12 cellular contexts compared by ENCODE assay signal in genomic region chr1:214404154-214404553, GRCh38.
DNase-seq lines count a peak whose midpoint lies in the region; FAIRE-seq and TF ChIP-seq lines count a peak whose summit lies in the region.
"Had no signal": no experiment of that assay in that cellular context is flagged by ENCODE, and none has a peak within 500 bp of the region (broad histone marks: within the 10 kb centered on the region; RNA-seq: fewer than 3 reads in every experiment).

No MANE protein-coding gene starts in this region.

- no peak overlapping the region for H3K4me3 ChIP-seq in breast epithelium
- H3K4me3 ChIP-seq in astrocyte (ENCODE audit: insufficient read depth, low read depth, low read length): peak overlapping the region; percentile 35
- no peak overlapping the region for H3K4me3 ChIP-seq in subcutaneous abdominal adipose tissue (ENCODE audit: low read depth in 1 of 5, low read length in 5 of 5)

- peak overlapping the region; percentile 79 for H3K4me2 ChIP-seq in astrocyte (ENCODE audit: low read length)

- H3K9ac ChIP-seq in astrocyte (ENCODE audit: low read length) (peak overlapping the region; percentile 52), subcutaneous abdominal adipose tissue (ENCODE audit: low read length in 5 of 5) (no peak overlapping the region)

- H3K79me2 ChIP-seq in astrocyte (ENCODE audit: insufficient read depth, low read length): peaks cover 48% of the 10 kb centered on the region

- peak overlapping the region; percentile 20 for H3K27ac Mint-ChIP-seq in MCF 10A (ENCODE audit: low read depth, unreplicated experiment)
- H3K27ac Mint-ChIP-seq in astrocyte (ENCODE audit: unreplicated experiment): peak overlapping the region; percentile 98
- H3K27ac Mint-ChIP-seq: B cell had no signal

- H3K27ac ChIP-seq in breast epithelium (peak overlapping the region in 1 of 2 donors; percentile 28), astrocyte (ENCODE audit: low read depth, low read length) (peak overlapping the region; percentile 79), subcutaneous abdominal adipose tissue (ENCODE audit: low read depth, low read length) (peak overlapping the region; percentile 48)

- no TSS peak for BruUV-seq in MCF 10A (replicated peaks; lab: Mats Ljungman, UMichigan)

- CTCF ChIA-PET in MCF 10A (lab: Yijun Ruan, JAX): interaction anchor here (0.7 to 5.0 kb wide), 19 partner anchors 9 to 743 kb away, joined by 3 to 31 read pairs (median 4); partner anchors contain the start of gene PTPN14

- TF ChIP-seq POLR2A in breast epithelium (IDR thresholded peaks at IDR 0.05) (no peak), erythroblast (IDR thresholded peaks at IDR 0.05; ENCODE audit: low read length) (no peak)

- DNase-seq in MCF 10A (ENCODE audit: unreplicated experiment) (peak; percentile 40), breast epithelium (ENCODE audit: low spot score in 2 of 2) (no peak), HT1080 (ENCODE audit: low read depth) (peak; percentile 85), astrocyte (ENCODE audit: low read depth) (peak; percentile 91), midbrain (lab: John Stamatoyannopoulos, UW) (no peak), DMS153 treated with DMSO at 0.1 percent for 48 hours (lab: John Stamatoyannopoulos, UW; ENCODE audit: unreplicated experiment) (no peak), erythroblast (lab: John Stamatoyannopoulos, UW) (no peak)
- DNase-seq: activated CD8-positive, alpha-beta memory T cell treated with anti-CD3 and anti-CD28 coated beads, Interleukin-2, amount 50 U/mL, for 4 hours; NCI-H2227 treated with DMSO at 0.1 percent for 48 hours had no signal

- no peaks in the 10 kb centered on the region for H3K27me3 Mint-ChIP-seq in MCF 10A (ENCODE audit: insufficient read depth, unreplicated experiment)
- H3K27me3 Mint-ChIP-seq in astrocyte (ENCODE audit: low read depth, unreplicated experiment): no peaks in the 10 kb centered on the region

- H3K9me3 ChIP-seq in breast epithelium (no peaks in the 10 kb centered on the region), astrocyte (ENCODE audit: insufficient read depth, low read depth, low read length) (no peaks in the 10 kb centered on the region), subcutaneous abdominal adipose tissue (ENCODE audit: control insufficient read depth in 5 of 5, low read length in 5 of 5) (no peaks in the 10 kb centered on the region)

- H3K9me3 Mint-ChIP-seq in MCF 10A (ENCODE audit: unreplicated experiment) (no peaks in the 10 kb centered on the region), astrocyte (ENCODE audit: unreplicated experiment) (no peaks in the 10 kb centered on the region)

- H2AFZ ChIP-seq in astrocyte (ENCODE audit: low read depth, low read length): no peak overlapping the region

- H3K4me1 Mint-ChIP-seq in MCF 10A (ENCODE audit: insufficient read depth, unreplicated experiment) (peaks cover 24% of the 10 kb centered on the region), astrocyte (ENCODE audit: low read depth, unreplicated experiment) (peaks cover 60% of the 10 kb centered on the region)
- H3K4me1 Mint-ChIP-seq: B cell had no signal

- H3K4me3 Mint-ChIP-seq in MCF 10A (ENCODE audit: unreplicated experiment) (no peak overlapping the region), astrocyte (ENCODE audit: unreplicated experiment) (no peak overlapping the region)
- H3K4me3 Mint-ChIP-seq: B cell had no signal

- TF ChIP-seq CTCF in MCF 10A (IDR thresholded peaks at IDR 0.05; ENCODE audit: unreplicated experiment) (no peak), breast epithelium (IDR thresholded peaks at IDR 0.05) (no peak), astrocyte (IDR thresholded peaks at IDR 0.05; ENCODE audit: insufficient read depth, low read depth, low read length) (no peak)

- H3K4me1 ChIP-seq in breast epithelium (no peaks in the 10 kb centered on the region), astrocyte (ENCODE audit: insufficient read depth, low read length) (peaks cover 44% of the 10 kb centered on the region), subcutaneous abdominal adipose tissue (ENCODE audit: control insufficient read depth in 5 of 5, insufficient read depth in 5 of 5, low read length in 5 of 5) (peaks cover 3 to 17% (median 10%) of the 10 kb centered on the region in 5 donors)

- POLR2A ChIA-PET in MCF 10A (lab: Yijun Ruan, JAX): interaction anchor here (0.8 to 6.8 kb wide), 13 partner anchors 9 to 179 kb away, joined by 3 to 68 read pairs (median 8); partner anchors contain the start of gene PTPN14

- peaks cover 52% of the 10 kb centered on the region for H3K36me3 Mint-ChIP-seq in MCF 10A (ENCODE audit: insufficient read depth, unreplicated experiment)
- H3K36me3 Mint-ChIP-seq in astrocyte (ENCODE audit: low read depth, unreplicated experiment): peaks cover 29% of the 10 kb centered on the region

- no peak for FAIRE-seq in astrocyte (lab: Jason Lieb, UNC)
- FAIRE-seq: frontal cortex had no signal

- no peaks in the 10 kb centered on the region for H4K20me1 ChIP-seq in astrocyte (ENCODE audit: insufficient read depth, low read length)

- intact Hi-C loops in MCF 10A (cut with micrococcal nuclease) (no loop called here), breast epithelium (cut with DNase I; ENCODE audit: low total_unique reads) (no loop called here)

- H3K36me3 ChIP-seq in breast epithelium (no peaks in the 10 kb centered on the region), astrocyte (ENCODE audit: insufficient read depth, low read length) (peaks cover 29% of the 10 kb centered on the region), subcutaneous abdominal adipose tissue (ENCODE audit: control insufficient read depth in 5 of 5, insufficient read depth in 5 of 5, low read length in 5 of 5) (peaks cover 6 to 16% (median 11%) of the 10 kb centered on the region in 5 donors)

- H3K27me3 ChIP-seq in breast epithelium: no peaks in the 10 kb centered on the region
- H3K27me3 ChIP-seq in astrocyte (ENCODE audit: insufficient read depth, low read length): no peaks in the 10 kb centered on the region
- no peaks in the 10 kb centered on the region for H3K27me3 ChIP-seq in subcutaneous abdominal adipose tissue (ENCODE audit: control insufficient read depth in 5 of 5, insufficient read depth in 4 of 5, low read length in 5 of 5)

Comparison
In these comparisons a context has a peak if more than half of its experiments do, and no peak if none do; other contexts are left out.
1. DNase-seq: peak in MCF 10A (single experiment), HT1080 (single experiment) and astrocyte (single experiment); none in breast epithelium (0 of 2), midbrain (single experiment), DMS153 treated with DMSO at 0.1 percent for 48 hours (single experiment) and erythroblast (0 of 2).